Comparison of ENCODE assay signal across 14 cellular contexts in genomic region chr3:185330644-185331043, GRCh38. TPM values are rescaled to one million over a fixed set of nuclear protein-coding genes. Genes with fewer than 3 reads are reported as not detected.
DNase-seq lines count a peak whose midpoint lies in the region; TF ChIP-seq lines count a peak whose summit lies in the region.
"Had no signal": no experiment of that assay in that cellular context is flagged by ENCODE, and none has a peak within 500 bp of the region (broad histone marks: within the 10 kb centered on the region; RNA-seq: fewer than 3 reads in every experiment).

No MANE protein-coding gene starts in this region.

- no peaks in the 10 kb centered on the region for H3K36me3 ChIP-seq in Peyer's patch
- no peaks in the 10 kb centered on the region for H3K36me3 ChIP-seq in stomach
- H3K36me3 ChIP-seq: neural progenitor cell had no signal

- 51 to 81% (median 68%) methylated on average over 3 of the region's 3 CpGs for WGBS in stomach, 5 donors

- TF ChIP-seq EP300 in stomach (IDR thresholded peaks at IDR 0.05): no peak

- peaks cover 0 to 15% (median 0%) of the 10 kb centered on the region in 4 donors for H3K4me1 ChIP-seq in Peyer's patch
- peaks cover 0 to 42% (median 8%) of the 10 kb centered on the region in 4 donors for H3K4me1 ChIP-seq in stomach
- H3K4me1 ChIP-seq: neural progenitor cell had no signal

- H3K27ac ChIP-seq in Peyer's patch: peak overlapping the region in 3 of 4 donors; percentile 50 to 70 (median 67)
- peak overlapping the region; percentile 20 to 86 (median 74) for H3K27ac ChIP-seq in stomach
- H3K27ac ChIP-seq: neural progenitor cell had no signal

- H3K27me3 ChIP-seq in Peyer's patch (no peaks in the 10 kb centered on the region), stomach (no peaks in the 10 kb centered on the region)
- H3K27me3 ChIP-seq: neural progenitor cell had no signal

- TF ChIP-seq POLR2A in Peyer's patch (IDR thresholded peaks at IDR 0.05) (no peak), stomach (IDR thresholded peaks at IDR 0.05) (no peak)

- TF ChIP-seq CTCF in Peyer's patch (IDR thresholded peaks at IDR 0.05): no peak
- TF ChIP-seq CTCF in stomach (IDR thresholded peaks at IDR 0.05): no peak

- H3K9me3 ChIP-seq in Peyer's patch (no peaks in the 10 kb centered on the region), stomach (no peaks in the 10 kb centered on the region)

- DNase-seq in NCI-H146 treated with DMSO at 0.1 percent for 48 hours (lab: John Stamatoyannopoulos, UW; ENCODE audit: unreplicated experiment) (peak; percentile 17), NCI-H146 (lab: John Stamatoyannopoulos, UW) (no peak), Peyer's patch (no peak), left kidney (ENCODE audit: low read depth, low spot score) (peak; percentile 46), stomach (no peak), NCI-H2171 treated with DMSO at 0.1 percent for 48 hours (lab: John Stamatoyannopoulos, UW) (no peak), NCI-H82 (lab: John Stamatoyannopoulos, UW) (no peak)
- no peak for DNase-seq in stimulated activated CD4-positive, alpha-beta T cell treated with anti-CD3 and anti-CD28 coated beads, Interleukin-12 subunit alpha, Interleukin-12 subunit beta, amount 100 ng/mL, for 4 hours
- DNase-seq: activated CD4-positive, alpha-beta memory T cell treated with anti-CD3 and anti-CD28 coated beads, Interleukin-2, amount 10 ng/mL, durations not matched to agents 7 days and 5 days; GOT3; left ventricle myocardium superior; NK-92 treated with Interleukin-12 subunit alpha and Interleukin-12 subunit beta, amount 100 ng/mL, for 24 hours; stimulated activated naive B cell treated with anti-CD40 and anti-IgM and Interleukin-4, amounts not matched to agents 10 μg/mL and 1 μg/mL and 100 μg/mL, for 72 hours had no signal

- intact Hi-C loops in stomach (cut with DNase I; ENCODE audit: low total_unique reads): no loop called here

- H3K4me3 ChIP-seq in Peyer's patch: peak overlapping the region in 2 of 4 donors; percentile 48 to 49
- peak overlapping the region in 1 of 4 donors; percentile 43 for H3K4me3 ChIP-seq in stomach
- H3K4me3 ChIP-seq: neural progenitor cell had no signal

RNA-seq across cellular contexts. Expression of gene MAP3K13, which starts 32.3 kb away (rescaled TPM):
- total RNA-seq in Peyer's patch (10 to 100 TPM; 40.4 to 60.2 (median 52.1) TPM), stomach (100 to 1,000 TPM in 1 of 5 donors, 10 to 100 TPM in 4; 11.7 to 315 (median 28.7) TPM)
- 10 to 100 TPM; 22.8 to 43.5 (median 33.3) TPM for polyA plus RNA-seq in stomach

Comparison
In these comparisons a context has a peak if more than half of its experiments do, and no peak if none do; other contexts are left out.
1. DNase-seq: peak in NCI-H146 treated with DMSO at 0.1 percent for 48 hours (single experiment) and left kidney (single experiment); none in NCI-H146 (single experiment), Peyer's patch (0 of 3), stomach (single experiment), NCI-H2171 treated with DMSO at 0.1 percent for 48 hours (single experiment), NCI-H82 (single experiment) and stimulated activated CD4-positive, alpha-beta T cell treated with anti-CD3 and anti-CD28 coated beads, Interleukin-12 subunit alpha, Interleukin-12 subunit beta, amount 100 ng/mL, for 4 hours (single experiment).